18 cellular contexts compared by ENCODE assay signal in the genomic region with DNA sequence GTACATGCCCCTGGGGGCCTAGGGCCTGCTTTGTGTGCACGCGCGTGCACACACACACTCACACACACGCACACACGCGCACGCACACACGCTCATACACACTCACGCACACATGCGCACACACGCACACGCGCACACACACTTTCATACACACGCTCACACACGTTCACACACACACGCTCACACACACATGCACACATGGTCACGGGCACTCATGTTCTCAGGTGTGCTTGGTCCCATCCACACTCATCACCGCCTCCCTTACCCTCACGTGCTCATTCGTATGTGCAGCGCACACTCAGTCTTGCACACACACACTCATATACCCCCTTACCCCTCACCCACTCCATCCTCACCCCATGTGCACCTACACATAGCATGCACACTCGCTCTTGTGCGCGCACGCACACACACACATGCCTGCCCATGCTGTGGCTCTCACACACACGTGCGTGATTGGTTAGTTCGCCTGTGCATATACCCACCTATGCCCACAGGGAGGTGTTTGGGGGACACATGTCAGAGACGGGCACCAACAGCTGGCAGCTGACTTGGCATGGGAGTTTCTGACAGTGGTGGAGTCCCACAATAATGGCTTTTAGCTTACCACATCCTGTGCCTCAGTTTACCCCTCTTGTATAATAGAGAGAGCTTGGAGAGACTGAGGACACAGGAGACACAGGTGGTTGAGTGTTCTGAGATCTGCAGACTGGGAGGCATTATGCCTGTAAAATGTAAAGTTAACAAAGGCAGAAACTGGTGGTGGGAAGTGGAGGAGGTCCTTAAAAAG. TPM values are rescaled to one million over a fixed set of nuclear protein-coding genes. Genes with fewer than 3 reads are reported as not detected.
DNase-seq lines count a peak whose midpoint lies in the region; ATAC-seq and TF ChIP-seq lines count a peak whose summit lies in the region.
"Had no signal": no experiment of that assay in that cellular context is flagged by ENCODE, and none has a peak within 500 bp of the region (broad histone marks: within the 10 kb centered on the region; RNA-seq: fewer than 3 reads in every experiment).

No MANE protein-coding gene starts in this region.

- H3K4me3 Mint-ChIP-seq in activated CD4-positive, alpha-beta T cell treated with anti-CD3 and anti-CD28 coated beads, Interleukin-2, amount 10 ng/mL, durations not matched to agents 7 days and 5 days = no peak overlapping the region
- peak overlapping the region; percentile 5 for H3K4me3 Mint-ChIP-seq in nephron progenitor cell
- H3K4me3 Mint-ChIP-seq: memory B cell, T-helper 17 cell had no signal

- H3K27me3 ChIP-seq in ectodermal cell (ENCODE audit: control insufficient read depth, insufficient read depth, low read length, poor library complexity, severe bottlenecking) (no peaks in the 10 kb centered on the region), tibial artery (no peaks in the 10 kb centered on the region)
- H3K27me3 ChIP-seq: thyroid gland had no signal

- CTCF ChIA-PET in activated CD4-positive, alpha-beta T cell treated with anti-CD3 and anti-CD28 coated beads, Interleukin-2, amount 10 ng/mL, durations not matched to agents 7 days and 5 days (lab: Charles Lee) = no interaction called here

- no peak for ATAC-seq in GM18858 (IDR thresholded peaks at IDR 0.05; ENCODE audit: unreplicated experiment)
- ATAC-seq: stimulated activated naive CD8-positive, alpha-beta T cell treated with anti-CD3 and anti-CD28 coated beads, Interleukin-15, Interleukin-2, amounts not matched to agents 100 U/mL and 50 U/mL, for 24 hours; T-helper 17 cell had no signal

- peak overlapping the region; percentile 59 for H3K27ac Mint-ChIP-seq in activated CD4-positive, alpha-beta T cell treated with anti-CD3 and anti-CD28 coated beads, Interleukin-2, amount 10 ng/mL, durations not matched to agents 7 days and 5 days
- H3K27ac Mint-ChIP-seq in nephron progenitor cell = peak overlapping the region; percentile 45
- H3K27ac Mint-ChIP-seq: memory B cell, T-helper 17 cell had no signal

- no peak overlapping the region for H3K4me3 ChIP-seq in ectodermal cell (ENCODE audit: insufficient read depth, low read depth, low read length)
- H3K4me3 ChIP-seq in tibial artery = no peak overlapping the region
- H3K4me3 ChIP-seq: thyroid gland had no signal

- peaks cover under 1% of the 10 kb centered on the region for H3K9me3 Mint-ChIP-seq in activated CD4-positive, alpha-beta T cell treated with anti-CD3 and anti-CD28 coated beads, Interleukin-2, amount 10 ng/mL, durations not matched to agents 7 days and 5 days
- no peaks in the 10 kb centered on the region for H3K9me3 Mint-ChIP-seq in nephron progenitor cell
- H3K9me3 Mint-ChIP-seq: memory B cell had no signal

- H3K4me1 Mint-ChIP-seq in activated CD4-positive, alpha-beta T cell treated with anti-CD3 and anti-CD28 coated beads, Interleukin-2, amount 10 ng/mL, durations not matched to agents 7 days and 5 days = peaks cover 13% of the 10 kb centered on the region
- peaks cover 88% of the 10 kb centered on the region for H3K4me1 Mint-ChIP-seq in nephron progenitor cell
- H3K4me1 Mint-ChIP-seq: memory B cell, naive B cell, T-helper 17 cell had no signal

- H3K4me1 ChIP-seq in ectodermal cell (ENCODE audit: control insufficient read depth, insufficient read depth, low read length) (peaks cover 21% of the 10 kb centered on the region), tibial artery (peaks cover 0 to 74% (median 40%) of the 10 kb centered on the region in 4 donors)

- TF ChIP-seq CTCF in nephron progenitor cell (IDR thresholded peaks at IDR 0.05) (no peak), tibial artery (IDR thresholded peaks at IDR 0.05) (no peak)

- H3K36me3 Mint-ChIP-seq in activated CD4-positive, alpha-beta T cell treated with anti-CD3 and anti-CD28 coated beads, Interleukin-2, amount 10 ng/mL, durations not matched to agents 7 days and 5 days (ENCODE audit: low read depth) = no peaks in the 10 kb centered on the region
- peaks cover under 1% of the 10 kb centered on the region for H3K36me3 Mint-ChIP-seq in nephron progenitor cell (ENCODE audit: low read depth)
- H3K36me3 Mint-ChIP-seq: memory B cell had no signal

- no peaks in the 10 kb centered on the region for H3K9me3 ChIP-seq in ectodermal cell (ENCODE audit: control insufficient read depth, low read length)
- no peaks in the 10 kb centered on the region for H3K9me3 ChIP-seq in tibial artery
- H3K9me3 ChIP-seq: thyroid gland had no signal

- WGBS in ectodermal cell, 2 experiments = 90 to 91% methylated on average over 29 of the region's 29 CpGs

- peak; percentile 23 for DNase-seq in activated CD4-positive, alpha-beta T cell treated with anti-CD3 and anti-CD28 coated beads, Interleukin-2, amount 10 ng/mL, durations not matched to agents 7 days and 5 days
- no peak for DNase-seq in activated CD4-positive, alpha-beta T cell treated with anti-CD3 and anti-CD28 coated beads, Interleukin-2, amount 50 U/mL, for 1 hour
- DNase-seq in nephron progenitor cell (no peak), hepatic stellate cell (ENCODE audit: low spot score) (no peak), NCI-H524 treated with DMSO at 0.1 percent for 48 hours (lab: John Stamatoyannopoulos, UW) (no peak), tibial artery (no peak)
- DNase-seq: activated CD4-positive, alpha-beta T cell treated with anti-CD3 and anti-CD28 coated beads, Interleukin-2, amount 50 U/mL, for 4 hours; activated gamma-delta T cell treated with Interleukin-2 at 50 U/mL for 16 hours; dermis blood vessel endothelial cell; naive B cell; SHP77; stimulated activated CD4-positive, alpha-beta T cell treated with anti-CD3 and anti-CD28 coated beads, Interleukin-1b, Interleukin-23, amount 100 ng/mL, for 48 hours; stimulated activated naive CD8-positive, alpha-beta T cell treated with anti-CD3 and anti-CD28 coated beads, Interleukin-15, Interleukin-2, amounts not matched to agents 100 U/mL and 50 U/mL, for 24 hours; T-helper 17 cell had no signal

- POLR2A ChIA-PET in activated CD4-positive, alpha-beta T cell treated with anti-CD3 and anti-CD28 coated beads, Interleukin-2, amount 10 ng/mL, durations not matched to agents 7 days and 5 days (lab: Charles Lee) = interaction anchor here (0.6 kb wide), 1 partner anchor 541 kb away, joined by 3 read pairs; no protein-coding TSS in a partner anchor

- H3K27me3 Mint-ChIP-seq in activated CD4-positive, alpha-beta T cell treated with anti-CD3 and anti-CD28 coated beads, Interleukin-2, amount 10 ng/mL, durations not matched to agents 7 days and 5 days = peaks cover 15% of the 10 kb centered on the region
- H3K27me3 Mint-ChIP-seq in nephron progenitor cell (ENCODE audit: low read depth, poor library complexity) = no peaks in the 10 kb centered on the region

- H3K27ac ChIP-seq in ectodermal cell (ENCODE audit: insufficient read depth, low read depth, low read length, poor library complexity, severe bottlenecking) (peak overlapping the region; percentile 75), tibial artery (peak overlapping the region in 1 of 2 donors; percentile 70)

- intact Hi-C loops in tibial artery (cut with DNase I; ENCODE audit: low total_unique reads) = no loop called here

- H3K36me3 ChIP-seq in ectodermal cell (ENCODE audit: control insufficient read depth, insufficient read depth, low read length) (no peaks in the 10 kb centered on the region), tibial artery (no peaks in the 10 kb centered on the region)
- H3K36me3 ChIP-seq: thyroid gland had no signal

RNA-seq across cellular contexts. Expression of gene TSPAN9, which starts 28.7 kb away (rescaled TPM):
- under 1 TPM in 1 of 2 experiments, not detected in 1; 0.15 TPM for total RNA-seq in activated CD4-positive, alpha-beta T cell treated with anti-CD3 and anti-CD28 coated beads, Interleukin-2, amount 10 ng/mL, durations not matched to agents 7 days and 5 days
- polyA plus RNA-seq in ectodermal cell (2013, experiment 1 of 4) = 29.1 TPM
- 28.2 TPM for polyA plus RNA-seq in ectodermal cell (2013, experiment 2 of 4)
- polyA plus RNA-seq in ectodermal cell (2013, experiment 3 of 4) = 17.7 TPM
- 21.2 TPM for polyA plus RNA-seq in ectodermal cell (2013, experiment 4 of 4)
